9 cellular contexts compared by ENCODE assay signal in the genomic region with DNA sequence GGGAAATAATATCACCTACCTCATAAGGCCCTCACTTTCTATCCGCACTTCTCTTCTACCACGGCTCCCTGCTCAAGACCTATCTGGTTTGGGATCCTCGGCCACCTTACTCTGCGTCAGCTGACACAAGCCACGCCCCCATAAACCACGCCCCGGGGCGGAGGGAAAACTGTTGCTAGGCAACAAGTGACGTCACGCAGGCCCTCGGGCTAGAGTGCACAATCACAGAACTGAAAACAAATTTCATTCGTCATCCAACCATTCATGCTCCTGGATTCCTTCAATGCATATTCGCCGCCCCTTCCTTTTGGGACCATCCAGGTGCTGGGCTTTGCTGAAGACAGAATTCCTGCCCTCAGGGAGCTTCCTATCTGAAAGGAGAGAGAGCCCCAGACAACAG.
DNase-seq lines count a peak whose midpoint lies in the region; ATAC-seq and TF ChIP-seq lines count a peak whose summit lies in the region.
"Had no signal": no experiment of that assay in that cellular context is flagged by ENCODE, and none has a peak within 500 bp of the region (broad histone marks: within the 10 kb centered on the region; RNA-seq: fewer than 3 reads in every experiment).

No MANE protein-coding gene starts in this region.

- no peaks in the 10 kb centered on the region for H4K20me1 ChIP-seq in SK-N-SH (ENCODE audit: insufficient read depth)

- TF ChIP-seq RAD21 in SK-N-SH (IDR thresholded peaks at IDR 0.05; ENCODE audit: low read length) = no peak

- H3K79me2 ChIP-seq in SK-N-SH (ENCODE audit: insufficient read depth) = no peaks in the 10 kb centered on the region

- no peak for TF ChIP-seq EP300 in SK-N-SH (IDR thresholded peaks at IDR 0.05; ENCODE audit: borderline replicate concordance in 1 of 2, low read depth in 1 of 2, low read length in 1 of 2)

- H3K4me1 ChIP-seq in BE2C (no peaks in the 10 kb centered on the region), SK-N-SH (ENCODE audit: control insufficient read depth in 1 of 2, insufficient read depth in 2 of 2, low read depth in 1 of 2, low read length in 1 of 2) (no peaks in the 10 kb centered on the region)

- H3F3A ChIP-seq in SK-N-SH (replicated peaks; ENCODE audit: insufficient read depth) = no peaks in the 10 kb centered on the region

- H3K36me3 ChIP-seq in BE2C (no peaks in the 10 kb centered on the region), SK-N-SH (replicated peaks in 1 of 2; ENCODE audit: control insufficient read depth in 1 of 2, insufficient read depth in 2 of 2, low read length in 1 of 2) (no peaks in the 10 kb centered on the region)

- H3K4me3 ChIP-seq in BE2C (ENCODE audit: low read depth, low read length) (no peak overlapping the region), GM12865 (ENCODE audit: low read depth, low read length) (no peak overlapping the region), SK-N-SH (ENCODE audit: low read depth in 2 of 2, low read length in 1 of 2) (no peak overlapping the region), fibroblast of pulmonary artery (replicated peaks; ENCODE audit: low read depth, low read length) (no peak overlapping the region)

- ATAC-seq in HG03354 (IDR thresholded peaks at IDR 0.05; ENCODE audit: poor library complexity, severe bottlenecking, unreplicated experiment) = no peak

- H3K27ac ChIP-seq in SK-N-SH (ENCODE audit: low read depth in 2 of 2, low read length in 1 of 2) = no peak overlapping the region

- no peak overlapping the region for H3K9ac ChIP-seq in SK-N-SH

- H3K9me3 ChIP-seq in BE2C (no peaks in the 10 kb centered on the region), SK-N-SH (no peaks in the 10 kb centered on the region; the same call in 1 of the 2 replicates)

- POLR2A ChIA-PET in SK-N-SH (lab: Yijun Ruan, JAX) = no interaction called here

- H3K9me2 ChIP-seq in SK-N-SH = no peaks in the 10 kb centered on the region

- CTCF ChIA-PET in SK-N-SH (lab: Yijun Ruan, JAX) = interaction anchor here (0.9 to 2.1 kb wide), 2 partner anchors 39 to 126 kb away, joined by 3 to 8 read pairs; no protein-coding TSS in a partner anchor

- DNase-seq in BE2C (peak; percentile 68), GM12865 (ENCODE audit: low read depth) (peak; percentile 4), SK-N-SH (peak; percentile 40), fibroblast of pulmonary artery (ENCODE audit: low read depth) (peak; percentile 9), NCI-H510A treated with DMSO at 0.1 percent for 48 hours (lab: John Stamatoyannopoulos, UW) (no peak), UCSD-AML1 (lab: John Stamatoyannopoulos, UW; ENCODE audit: unreplicated experiment) (no peak)
- DNase-seq: hypothalamus; stimulated activated CD4-positive, alpha-beta T cell treated with anti-CD3 and anti-CD28 coated beads, Interleukin-4, amount 100 ng/mL, for 1 hour had no signal

- H3K4me2 ChIP-seq in SK-N-SH = no peak overlapping the region

- WGBS in SK-N-SH (ENCODE audit: low lambda C conversion rate) = 41% methylated on average over 14 of the region's 14 CpGs

- TF ChIP-seq CTCF in BE2C (IDR thresholded peaks at IDR 0.05; ENCODE audit: low read depth, low read length) (no peak), GM12865 (IDR thresholded peaks at IDR 0.05; ENCODE audit: insufficient read depth, low read depth, low read length, missing control alignments) (no peak), SK-N-SH (IDR thresholded peaks at IDR 0.05) (no peak), fibroblast of pulmonary artery (IDR thresholded peaks at IDR 0.05; ENCODE audit: low read length, missing control alignments) (no peak)

- no peak overlapping the region for H2AFZ ChIP-seq in SK-N-SH (ENCODE audit: low read depth)

- H3K27me3 ChIP-seq in BE2C = no peaks in the 10 kb centered on the region
- H3K27me3 ChIP-seq in SK-N-SH (ENCODE audit: insufficient read depth) = no peaks in the 10 kb centered on the region

TF ChIP-seq in SK-N-SH, 30 proteins besides CTCF, POLR2A, EP300 and RAD21:
- no peak for TF ChIP-seq FOSL2 (IDR thresholded peaks at IDR 0.05; ENCODE audit: borderline replicate concordance, low read depth)
- TF ChIP-seq RFX5 (IDR thresholded peaks at IDR 0.05; ENCODE audit: low read length) = peak; percentile 93

Comparison
In these comparisons a context has a peak if more than half of its experiments do, and no peak if none do; other contexts are left out.
1. DNase-seq: peak in BE2C (single experiment), GM12865 (single experiment), SK-N-SH (single experiment) and fibroblast of pulmonary artery (single experiment); none in NCI-H510A treated with DMSO at 0.1 percent for 48 hours (single experiment) and UCSD-AML1 (single experiment).